28 cellular contexts compared by ENCODE assay signal in genomic region chr1:198483006-198483405, GRCh38. TPM values are rescaled to one million over a fixed set of nuclear protein-coding genes. Genes with fewer than 3 reads are reported as not detected.
"Had no signal": no experiment of that assay in that cellular context is flagged by ENCODE, and none has a peak within 500 bp of the region (broad histone marks: within the 10 kb centered on the region; RNA-seq: fewer than 3 reads in every experiment).

No MANE protein-coding gene starts in this region.

- H3K9me3 ChIP-seq: body of pancreas, colonic mucosa, esophagus muscularis mucosa, heart left ventricle had no signal

- H3K27ac ChIP-seq: body of pancreas, colonic mucosa, dorsolateral prefrontal cortex, esophagus muscularis mucosa, foreskin keratinocyte, gastrocnemius medialis, heart left ventricle, VCaP had no signal

- H3K36me3 ChIP-seq: colonic mucosa, esophagus muscularis mucosa, gastrocnemius medialis, heart left ventricle had no signal

- H3K27me3 ChIP-seq: body of pancreas, colonic mucosa, dorsolateral prefrontal cortex, esophagus muscularis mucosa, foreskin keratinocyte, gastrocnemius medialis had no signal

- DNase-seq: activated B cell treated with CpG ODN at 0.5 μM for 24 hours; activated CD4-positive, alpha-beta T cell treated with anti-CD3 and anti-CD28 coated beads for 48 hours; activated CD4-positive, alpha-beta T cell treated with anti-CD3 and anti-CD28 coated beads, Interleukin-2, amount 50 U/mL, for 1 hour; activated CD4-positive, alpha-beta T cell treated with anti-CD3 and anti-CD28 coated beads, Interleukin-2, amount 50 U/mL, for 48 hours; activated CD8-positive, alpha-beta memory T cell treated with anti-CD3 and anti-CD28 coated beads for 24 hours; activated CD8-positive, alpha-beta T cell treated with anti-CD3 and anti-CD28 coated beads for 36 hours; activated effector memory CD4-positive, alpha-beta T cell treated with Interleukin-2 at 50 U/mL for 16 hours; activated gamma-delta T cell treated with Interleukin-2 at 50 U/mL for 16 hours; activated naive CD4-positive, alpha-beta T cell treated with anti-CD3 and anti-CD28 coated beads, Interleukin-2, amount 50 U/mL, for 16 hours; activated naive CD4-positive, alpha-beta T cell treated with Interleukin-2 at 50 U/mL for 16 hours; activated T-cell treated with anti-CD3 and anti-CD28 coated beads, Interleukin-2, amount 50 U/mL, for 4 hours; amniotic stem cell; anterior cingulate cortex; body of pancreas; caudate nucleus; colonic mucosa; dorsolateral prefrontal cortex; effector CD4-positive, alpha-beta T cell; effector memory CD8-positive, alpha-beta T cell; erythroblast; foreskin keratinocyte; gastrocnemius medialis; glutamatergic neuron; heart left ventricle; T-helper 2 cell had no signal

- H3K4me1 ChIP-seq: body of pancreas, colonic mucosa, esophagus muscularis mucosa, foreskin keratinocyte, gastrocnemius medialis, heart left ventricle had no signal

- H3K4me3 ChIP-seq: body of pancreas, colonic mucosa, dorsolateral prefrontal cortex, esophagus muscularis mucosa, gastrocnemius medialis, heart left ventricle had no signal

RNA-seq across cellular contexts. Expression of gene ATP6V1G3, which starts 57.5 kb away (rescaled TPM):
- polyA plus RNA-seq: adipose tissue, foreskin keratinocyte, heart left ventricle had no signal
